ENCODE assay signal across 25 cellular contexts in the genomic region with DNA sequence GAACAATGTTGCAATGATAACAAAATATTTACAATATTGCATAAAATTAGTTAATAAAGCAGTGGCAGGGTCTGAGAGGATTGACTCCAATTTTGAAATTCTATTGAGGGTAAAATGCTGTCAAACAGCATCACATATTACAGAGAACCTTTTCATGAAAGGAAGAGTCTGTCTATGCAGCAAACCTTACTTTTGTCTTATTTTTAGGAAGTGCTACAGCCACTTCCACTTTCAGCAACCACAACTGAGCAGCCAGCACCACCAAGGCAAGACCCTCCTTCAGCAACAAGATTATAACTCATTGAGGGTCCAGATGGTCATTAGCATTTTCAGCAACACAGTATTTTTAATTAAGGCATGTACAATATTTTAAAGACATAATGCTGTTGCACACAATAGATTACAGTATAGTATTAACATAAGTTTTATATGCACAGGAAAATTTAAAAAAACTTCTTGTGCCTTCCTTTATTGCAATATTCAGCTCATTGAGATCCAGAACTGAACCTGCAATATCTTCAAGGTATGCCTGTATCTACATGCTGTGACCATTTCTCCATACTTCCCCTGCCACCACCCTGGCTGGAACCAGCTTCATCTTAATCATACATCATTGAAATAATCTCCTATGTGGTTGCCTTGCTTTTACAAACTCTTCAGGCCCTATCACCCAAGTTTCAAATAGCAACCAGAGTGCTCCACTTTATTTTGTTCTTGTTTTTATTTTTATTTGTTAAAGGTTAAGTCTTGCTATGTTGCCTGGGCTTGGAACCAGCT.
"Had no signal": no experiment of that assay in that cellular context is flagged by ENCODE, and none has a peak within 500 bp of the region (broad histone marks: within the 10 kb centered on the region; RNA-seq: fewer than 3 reads in every experiment).

No MANE protein-coding gene starts in this region.

- H3K36me3 ChIP-seq: esophagus muscularis mucosa, gastrocnemius medialis, left ventricle myocardium inferior, spleen, upper lobe of left lung had no signal

- H3K36me3 Mint-ChIP-seq: activated naive CD4-positive, alpha-beta T cell treated with anti-CD3 and anti-CD28 coated beads, Interleukin-2, amount 10 ng/mL, durations not matched to agents 7 days and 5 days; natural killer cell had no signal

- H3K27ac Mint-ChIP-seq: activated naive CD4-positive, alpha-beta T cell treated with anti-CD3 and anti-CD28 coated beads, Interleukin-2, amount 10 ng/mL, durations not matched to agents 7 days and 5 days; activated T-cell treated with anti-CD3 and anti-CD28 coated beads, Interleukin-2, amount 50 U/mL, for 72 hours; natural killer cell; progenitor cell of endocrine pancreas; T-helper 17 cell had no signal

- H3K27ac ChIP-seq: body of pancreas, esophagus muscularis mucosa, gastrocnemius medialis, left ventricle myocardium inferior, spleen, upper lobe of left lung had no signal

- H3K4me3 Mint-ChIP-seq: activated naive CD4-positive, alpha-beta T cell treated with anti-CD3 and anti-CD28 coated beads, Interleukin-2, amount 10 ng/mL, durations not matched to agents 7 days and 5 days; activated T-cell treated with anti-CD3 and anti-CD28 coated beads, Interleukin-2, amount 50 U/mL, for 72 hours; central memory CD8-positive, alpha-beta T cell; natural killer cell; T-helper 17 cell had no signal

- H3K4me3 ChIP-seq: body of pancreas, esophagus muscularis mucosa, gastrocnemius medialis, left ventricle myocardium inferior, spleen, upper lobe of left lung had no signal

- H3K4me1 Mint-ChIP-seq: activated naive CD4-positive, alpha-beta T cell treated with anti-CD3 and anti-CD28 coated beads, Interleukin-2, amount 10 ng/mL, durations not matched to agents 7 days and 5 days; central memory CD8-positive, alpha-beta T cell; natural killer cell; T-helper 17 cell had no signal

- FAIRE-seq: colon had no signal

- H3K4me1 ChIP-seq: body of pancreas, gastrocnemius medialis, left ventricle myocardium inferior, spleen, upper lobe of left lung had no signal

- H3K27me3 ChIP-seq: body of pancreas, esophagus muscularis mucosa, gastrocnemius medialis, spleen, upper lobe of left lung had no signal

- DNase-seq: activated CD4-positive, alpha-beta T cell treated with anti-CD3 and anti-CD28 coated beads for 4 hours; activated CD4-positive, alpha-beta T cell treated with anti-CD3 and anti-CD28 coated beads, Interleukin-2, amount 50 U/mL, for 48 hours; activated CD4-positive, CD25-positive, alpha-beta regulatory T cell; activated effector memory CD4-positive, alpha-beta T cell treated with Interleukin-2 at 50 U/mL for 16 hours; activated naive CD4-positive, alpha-beta T cell treated with anti-CD3 and anti-CD28 coated beads, Interleukin-2, amount 10 ng/mL, durations not matched to agents 7 days and 5 days; activated T-cell treated with anti-CD3 and anti-CD28 coated beads, Interleukin-2, amount 50 U/mL, for 72 hours; amygdala; body of pancreas; effector memory CD4-positive, alpha-beta T cell; gastrocnemius medialis; head of caudate nucleus; hypothalamus; left ventricle myocardium inferior; midbrain; natural killer cell; retina; spleen; stimulated activated CD4-positive, alpha-beta T cell treated with anti-CD3 and anti-CD28 coated beads, Interleukin-4, amount 100 ng/mL, for 1 hour; stimulated activated naive CD8-positive, alpha-beta T cell treated with anti-CD3 and anti-CD28 coated beads, Interleukin-15, Interleukin-2, amounts not matched to agents 100 U/mL and 50 U/mL, for 24 hours; T-helper 17 cell; upper lobe of left lung had no signal

- ATAC-seq: activated T-cell treated with anti-CD3 and anti-CD28 coated beads, Interleukin-2, amount 50 U/mL, for 72 hours; body of pancreas; gastrocnemius medialis; natural killer cell; stimulated activated naive CD8-positive, alpha-beta T cell treated with anti-CD3 and anti-CD28 coated beads, Interleukin-15, Interleukin-2, amounts not matched to agents 100 U/mL and 50 U/mL, for 24 hours; T-helper 17 cell had no signal

- H3K27me3 Mint-ChIP-seq: activated naive CD4-positive, alpha-beta T cell treated with anti-CD3 and anti-CD28 coated beads, Interleukin-2, amount 10 ng/mL, durations not matched to agents 7 days and 5 days; central memory CD8-positive, alpha-beta T cell; progenitor cell of endocrine pancreas; T-helper 17 cell had no signal

- H3K9me3 ChIP-seq: body of pancreas, esophagus muscularis mucosa, gastrocnemius medialis, left ventricle myocardium inferior, spleen, upper lobe of left lung had no signal
